10 cellular contexts compared by ENCODE assay signal in the genomic region with DNA sequence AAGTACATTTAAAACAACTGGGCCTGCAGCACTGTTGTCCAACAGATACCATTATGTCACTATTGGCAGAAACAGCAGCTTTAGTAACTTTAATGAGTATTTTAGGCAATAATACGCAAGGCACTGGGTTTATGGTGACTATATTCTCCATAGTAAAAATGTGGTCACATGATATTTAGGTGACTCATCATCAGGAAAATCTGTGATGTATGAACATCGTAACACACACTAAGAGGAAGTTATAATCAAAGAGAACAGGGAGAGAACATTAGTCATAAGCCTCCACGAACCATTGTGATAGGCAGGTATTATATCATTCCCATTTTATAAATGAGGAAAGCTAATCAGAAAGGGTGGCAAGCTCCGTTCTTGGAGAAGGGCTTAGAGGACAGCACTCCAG. TPM values are rescaled to one million over a fixed set of nuclear protein-coding genes. Genes with fewer than 3 reads are reported as not detected.
DNase-seq lines count a peak whose midpoint lies in the region; ATAC-seq and TF ChIP-seq lines count a peak whose summit lies in the region.
"Had no signal": no experiment of that assay in that cellular context is flagged by ENCODE, and none has a peak within 500 bp of the region (broad histone marks: within the 10 kb centered on the region; RNA-seq: fewer than 3 reads in every experiment).

No MANE protein-coding gene starts in this region.

- no peak overlapping the region for H4K8ac ChIP-seq in H9 (replicated peaks; ENCODE audit: insufficient read length, low read depth, low read length)

- no peak overlapping the region for H3K23ac ChIP-seq in H9 (ENCODE audit: insufficient read length, low read depth, low read length)

- no peaks in the 10 kb centered on the region for H3K23me2 ChIP-seq in H9 (ENCODE audit: insufficient read length, low read depth, low read length, poor library complexity, severe bottlenecking)

- DNase-seq in EL (peak; percentile 80), NCI-H460 (ENCODE audit: extremely low read depth, low read depth) (peak; percentile 32), epithelial cell of prostate (ENCODE audit: low read depth, low spot score) (peak; percentile 43), omental fat pad (ENCODE audit: low spot score) (no peak), uterus (no peak), cortex of kidney (lab: John Stamatoyannopoulos, UW) (no peak), H9 (no peak)

- no peaks in the 10 kb centered on the region for H4K20me1 ChIP-seq in H9 (ENCODE audit: control insufficient read depth, insufficient read depth, insufficient read length)

- no peak overlapping the region for H2AK5ac ChIP-seq in H9 (ENCODE audit: insufficient read length, low read length)

- no peak overlapping the region for H3K18ac ChIP-seq in H9 (ENCODE audit: insufficient read length, low read depth, low read length)

- WGBS in H9 (ENCODE audit: extremely low coverage, insufficient read length, low lambda C conversion rate): no CpG with 5 or more reads among the region's 4 CpGs

- H3K27me3 Mint-ChIP-seq in H9 (ENCODE audit: low read depth): no peaks in the 10 kb centered on the region

- H3K36me3 ChIP-seq in uterus: no peaks in the 10 kb centered on the region
- H3K36me3 ChIP-seq: neutrophil had no signal

- no peak overlapping the region for H2BK120ac ChIP-seq in H9 (ENCODE audit: low read depth, low read length, poor library complexity, severe bottlenecking)

- no peak overlapping the region for H3T11ph ChIP-seq in H9 (ENCODE audit: low read length)

- H3K4me1 Mint-ChIP-seq in H9: 0 out of 4 replicates have a peak, but pooled peaks cover 0 to 4% of the 10 kb centered on the region in 2 experiments

- no peak for TF ChIP-seq POLR2A in uterus (IDR thresholded peaks at IDR 0.05)

- no peak overlapping the region for H2BK20ac ChIP-seq in H9 (ENCODE audit: low read depth, low read length, poor library complexity, severe bottlenecking)

- H3K56ac ChIP-seq in H9 (ENCODE audit: insufficient read length, low read depth, low read length): no peak overlapping the region

- no peak overlapping the region for H3K27ac Mint-ChIP-seq in H9

- H4K5ac ChIP-seq in H9 (ENCODE audit: insufficient read length, low read depth, low read length): no peak overlapping the region

- H3K79me2 ChIP-seq in H9 (ENCODE audit: insufficient read depth, low read length): peaks cover 2% of the 10 kb centered on the region; the same call in 1 of the 2 replicates

- H2BK12ac ChIP-seq in H9 (ENCODE audit: insufficient read length, low read depth, low read length): no peak overlapping the region

- no peak overlapping the region for H2AFZ ChIP-seq in H9 (ENCODE audit: low read length)

- no peaks in the 10 kb centered on the region for H3K79me1 ChIP-seq in H9 (ENCODE audit: insufficient read depth, low read depth, low read length, poor library complexity, severe bottlenecking)

- ATAC-seq in omental fat pad (ENCODE audit: low FRiP score) (peak; percentile 88), GM21723 (IDR thresholded peaks at IDR 0.05; ENCODE audit: unreplicated experiment) (no peak)

- H3K36me3 Mint-ChIP-seq in H9 (ENCODE audit: insufficient read depth in 1 of 3, low read depth in 3 of 3): peaks cover 9 to 16% (median 13%) of the 10 kb centered on the region in 3 experiments

- H3K4ac ChIP-seq in H9 (ENCODE audit: low read depth, low read length): no peak overlapping the region

- H3K9me3 ChIP-seq in uterus: no peaks in the 10 kb centered on the region
- no peaks in the 10 kb centered on the region for H3K9me3 ChIP-seq in H9 (ENCODE audit: control insufficient read depth, low read depth, low read length)
- H3K9me3 ChIP-seq: neutrophil, suprapubic skin had no signal

- H3K27ac ChIP-seq in epithelial cell of prostate (peak overlapping the region; percentile 68), uterus (no peak overlapping the region), H9 (ENCODE audit: insufficient read length, low read depth, low read length) (no peak overlapping the region)
- H3K27ac ChIP-seq: neutrophil, suprapubic skin had no signal

- no peak overlapping the region for H3K14ac ChIP-seq in H9 (ENCODE audit: insufficient read depth, low read length)

- intact Hi-C loops in uterus (cut with DNase I; ENCODE audit: low total_unique reads): no loop called here

- H3K27me3 ChIP-seq in uterus (no peaks in the 10 kb centered on the region), H9 (ENCODE audit: insufficient read depth, low read length) (no peaks in the 10 kb centered on the region)
- H3K27me3 ChIP-seq: suprapubic skin had no signal

- peaks cover 0 to under 1% of the 10 kb centered on the region in 2 experiments; a peak in 2 of 5 replicates for H3K9me3 Mint-ChIP-seq in H9

- no peak for TF ChIP-seq CTCF in omental fat pad (IDR thresholded peaks at IDR 0.05)
- TF ChIP-seq CTCF in uterus (IDR thresholded peaks at IDR 0.05): no peak
- no peak for TF ChIP-seq CTCF in H9 (conservative IDR thresholded peaks at IDR 0.05)

- H3K4me3 ChIP-seq in uterus: no peak overlapping the region
- H3K4me3 ChIP-seq: suprapubic skin had no signal

- no peak overlapping the region for H3K9ac ChIP-seq in H9 (ENCODE audit: extremely low read depth, insufficient read length, low read length)

- H2BK15ac ChIP-seq in H9 (ENCODE audit: low read depth, low read length): no peak overlapping the region

- no peak overlapping the region for H3K4me3 Mint-ChIP-seq in H9

- no peak overlapping the region for H2BK5ac ChIP-seq in H9 (ENCODE audit: insufficient read length, low read length)

- H4K91ac ChIP-seq in H9 (ENCODE audit: insufficient read length, low read depth, low read length): no peak overlapping the region

- H3K4me2 ChIP-seq in H9 (ENCODE audit: insufficient read depth, insufficient read length, low read length): no peak overlapping the region

- H3K4me1 ChIP-seq in uterus (no peaks in the 10 kb centered on the region), H9 (ENCODE audit: insufficient read depth, low read length) (no peaks in the 10 kb centered on the region)

RNA-seq across cellular contexts. Expression of a gene that starts 36.9 kb away (rescaled TPM):
- 33.6 and 33.8 TPM in 2 replicates for total RNA-seq in NCI-H460 (2014; rRNA removed; shearing (Covaris generic))
- 7.7 and 10.9 TPM in 2 replicates for polyA plus RNA-seq in NCI-H460 (2014; cell fraction: nucleus; rRNA removed)
- total RNA-seq in omental fat pad: 10 to 100 TPM; 38.1 to 86.1 (median 65.6) TPM
- 10 to 100 TPM; 17.4 to 49.5 (median 23.5) TPM for total RNA-seq in uterus
- 17.1 and 17.8 TPM in 2 replicates for total RNA-seq in H9 (2021)

Comparison
In these comparisons a context has a peak if more than half of its experiments do, and no peak if none do; other contexts are left out.
1. DNase-seq: peak in EL (single experiment), NCI-H460 (single experiment) and epithelial cell of prostate (single experiment); none in omental fat pad (single experiment), uterus (0 of 2), cortex of kidney (single experiment) and H9 (single experiment).